1 cellular context compared by ENCODE assay signal in genomic region chr17:1724869-1725641, GRCh38.
TF ChIP-seq lines count a peak whose summit lies in the region.

No MANE protein-coding gene starts in this region.

TF ChIP-seq in K562, 482 proteins besides CTCF, POLR2A, EP300 and RAD21:
- TF ChIP-seq NR2C2 (CRISPR knock-in tag; IDR thresholded peaks at IDR 0.05) (no peak), NR2C2 (tag; IDR thresholded peaks at IDR 0.05) (0 out of 2 replicates have a peak, but pooled peaks have one; percentile 5), ASH1L (IDR thresholded peaks at IDR 0.05; ENCODE audit: borderline replicate concordance, low read depth, partially characterized antibody) (no peak), STAT5A (IDR thresholded peaks at IDR 0.05; ENCODE audit: borderline replicate concordance, low read length) (no peak), SRSF1 (IDR thresholded peaks at IDR 0.05; ENCODE audit: low read depth, low read length) (no peak), ELF1 (tag; IDR thresholded peaks at IDR 0.05) (peak; percentile 76), ZNF444 (CRISPR knock-in tag; IDR thresholded peaks at IDR 0.05) (no peak), FOXK1 (CRISPR knock-in tag; IDR thresholded peaks at IDR 0.05; ENCODE audit: borderline replicate concordance) (no peak), SRSF3 (IDR thresholded peaks at IDR 0.05; ENCODE audit: insufficient read depth, low read length) (no peak), FIP1L1 (IDR thresholded peaks at IDR 0.05; ENCODE audit: low read depth, low read length, poor library complexity, severe bottlenecking) (peak; percentile 32), MTA3 (IDR thresholded peaks at IDR 0.05; ENCODE audit: borderline replicate concordance) (0 out of 2 replicates have a peak, but pooled peaks have one; percentile 29), SMARCB1 (IDR thresholded peaks at IDR 0.05; ENCODE audit: insufficient read length, low read depth) (no peak), PHB2 (IDR thresholded peaks at IDR 0.05; ENCODE audit: low read depth) (no peak), EZH2 (IDR thresholded peaks at IDR 0.05; ENCODE audit: borderline replicate concordance, low read depth, low read length) (no peak), POLR2G (IDR thresholded peaks at IDR 0.05; ENCODE audit: low read depth, low read length) (peak; percentile 43; the same call in 1 of the 2 replicates), ETV6 (IDR thresholded peaks at IDR 0.05; ENCODE audit: borderline replicate concordance in 1 of 2, low read depth in 2 of 2, low read length in 1 of 2) (no peak), ETV6 (CRISPR knock-in tag; IDR thresholded peaks at IDR 0.05; ENCODE audit: borderline replicate concordance) (no peak), VEZF1 (CRISPR knock-in tag; IDR thresholded peaks at IDR 0.05) (0 out of 2 replicates have a peak, but pooled peaks have one; percentile 7), NR4A1 (CRISPR knock-in tag; IDR thresholded peaks at IDR 0.05) (no peak), NR4A1 (tag; IDR thresholded peaks at IDR 0.05) (no peak), NRF1 (conservative IDR thresholded peaks at IDR 0.05 in 1 of 2, IDR thresholded peaks at IDR 0.05 in 1 of 2) (peak; percentile 32 to 47; a peak in 2 of 4 replicates), ZBTB7A (IDR thresholded peaks at IDR 0.05; ENCODE audit: borderline replicate concordance, control insufficient read depth, low read depth, low read length) (peak; percentile 42; the same call in 1 of the 2 replicates), SMAD4 (CRISPR knock-in tag; conservative IDR thresholded peaks at IDR 0.05) (0 out of 2 replicates have a peak, but pooled peaks have one; percentile 9), ARID4B (CRISPR knock-in tag; IDR thresholded peaks at IDR 0.05) (peak; percentile 81; the same call in 1 of the 2 replicates), ETV1 (tag; conservative IDR thresholded peaks at IDR 0.05; ENCODE audit: low read depth) (no peak), NKRF (IDR thresholded peaks at IDR 0.05; ENCODE audit: borderline replicate concordance) (peak; percentile 42; the same call in 1 of the 2 replicates), SAFB (IDR thresholded peaks at IDR 0.05; ENCODE audit: borderline replicate concordance, low read depth, low read length) (0 out of 2 replicates have a peak, but pooled peaks have one; percentile 36), L3MBTL2 (IDR thresholded peaks at IDR 0.05) (peak; percentile 55; the same call in 1 of the 2 replicates), PHF20 (IDR thresholded peaks at IDR 0.05; ENCODE audit: partially characterized antibody) (peak; percentile 17), SAP30 (IDR thresholded peaks at IDR 0.05; ENCODE audit: borderline replicate concordance, insufficient read depth, low read depth, low read length, poor library complexity, severe bottlenecking) (peak; percentile 32), ERF (CRISPR knock-in tag; IDR thresholded peaks at IDR 0.05) (no peak), HCFC1 (IDR thresholded peaks at IDR 0.05; ENCODE audit: low read depth, low read length) (no peak), RBFOX2 (IDR thresholded peaks at IDR 0.05; ENCODE audit: low read depth, low read length) (peak; percentile 67), KDM1A (IDR thresholded peaks at IDR 0.05) (no peak), BCLAF1 (IDR thresholded peaks at IDR 0.05; ENCODE audit: borderline replicate concordance in 1 of 2, control insufficient read depth in 1 of 2, low read depth in 2 of 2, low read length in 1 of 2) (no peak), CTCFL (IDR thresholded peaks at IDR 0.05; ENCODE audit: borderline replicate concordance, insufficient read depth, low read depth, low read length, poor library complexity, severe bottlenecking) (peak; percentile 62), SIN3A (IDR thresholded peaks at IDR 0.05; ENCODE audit: borderline replicate concordance in 2 of 2, control insufficient read depth in 1 of 2, low read depth in 2 of 2, low read length in 2 of 2) (no peak), SPI1 (IDR thresholded peaks at IDR 0.05; ENCODE audit: borderline replicate concordance, low read depth, low read length) (0 out of 2 replicates have a peak, but pooled peaks have one; percentile 4), TRIM24 (IDR thresholded peaks at IDR 0.05) (no peak), KLF6 (CRISPR knock-in tag; IDR thresholded peaks at IDR 0.05; ENCODE audit: borderline replicate concordance) (no peak), MAX (CRISPR knock-in tag; IDR thresholded peaks at IDR 0.05) (peak; percentile 13), BRD4 (IDR thresholded peaks at IDR 0.05) (no peak), ZKSCAN1 (IDR thresholded peaks at IDR 0.05; ENCODE audit: low read depth, low read length) (no peak), ZFPM2 (CRISPR knock-in tag; IDR thresholded peaks at IDR 0.05) (no peak), MYC (IDR thresholded peaks at IDR 0.05; ENCODE audit: low read depth, low read length) (0 out of 2 replicates have a peak, but pooled peaks have one; percentile 38), MYC (CRISPR knock-in tag; IDR thresholded peaks at IDR 0.05; ENCODE audit: borderline replicate concordance, low read depth) (no peak), GABPB1 (CRISPR knock-in tag; IDR thresholded peaks at IDR 0.05) (peak; percentile 53; the same call in 1 of the 2 replicates), TFAP4 (CRISPR knock-in tag; IDR thresholded peaks at IDR 0.05; ENCODE audit: borderline replicate concordance) (peak; percentile 66; the same call in 1 of the 2 replicates)
